ENCODE assay signal across 19 cellular contexts in the genomic region with DNA sequence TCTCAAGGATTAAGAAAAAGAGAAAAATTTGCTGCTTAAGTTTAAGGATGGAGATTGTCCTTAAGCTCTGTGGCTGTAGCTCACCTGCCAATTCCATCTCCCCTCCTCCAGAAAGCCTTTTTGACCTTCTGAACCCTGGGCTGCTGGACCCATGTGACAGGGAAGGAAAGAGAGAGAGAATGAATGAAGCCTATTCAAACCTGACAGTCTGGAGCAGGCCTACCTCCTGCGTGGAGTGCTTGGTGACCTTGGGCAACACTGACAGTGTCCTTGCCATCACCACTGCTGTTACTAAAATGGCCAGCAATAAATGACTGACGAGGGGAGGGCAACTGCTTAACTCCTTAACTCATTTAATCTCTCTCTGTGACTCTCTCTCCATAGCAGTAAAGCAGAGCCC.
"Had no signal": no experiment of that assay in that cellular context is flagged by ENCODE, and none has a peak within 500 bp of the region (broad histone marks: within the 10 kb centered on the region; RNA-seq: fewer than 3 reads in every experiment).

No MANE protein-coding gene starts in this region.

- H3K9me3 ChIP-seq: thoracic aorta had no signal

- H3K4me3 Mint-ChIP-seq: central memory CD8-positive, alpha-beta T cell; dendritic cell treated with granulocyte-macrophage colony-stimulating factor and Interleukin-4, amounts not matched to agents 40 ng/mL and 50 ng/mL, for 4 days; effector memory CD8-positive, alpha-beta T cell; naive thymus-derived CD4-positive, alpha-beta T cell had no signal

- H3K4me3 ChIP-seq: psoas muscle, stomach, thoracic aorta had no signal

- DNase-seq: effector memory CD8-positive, alpha-beta T cell; erythroblast; foreskin keratinocyte; kidney; left colon; mammary epithelial cell; naive thymus-derived CD4-positive, alpha-beta T cell; occipital lobe; retina; stimulated activated CD4-positive, alpha-beta T cell treated with anti-CD3 and anti-CD28 coated beads, Interleukin-12 subunit alpha, Interleukin-12 subunit beta, amount 100 ng/mL, for 4 hours; stimulated activated naive CD4-positive, alpha-beta T cell; stomach; substantia nigra had no signal

- H2AFZ ChIP-seq: parathyroid adenoma had no signal

- H3K27ac Mint-ChIP-seq: dendritic cell treated with granulocyte-macrophage colony-stimulating factor and Interleukin-4, amounts not matched to agents 40 ng/mL and 50 ng/mL, for 4 days; effector memory CD8-positive, alpha-beta T cell; naive thymus-derived CD4-positive, alpha-beta T cell; type B pancreatic cell had no signal

- H3K4me1 Mint-ChIP-seq: central memory CD8-positive, alpha-beta T cell; naive thymus-derived CD4-positive, alpha-beta T cell had no signal

- H3K9me3 Mint-ChIP-seq: central memory CD8-positive, alpha-beta T cell; effector memory CD8-positive, alpha-beta T cell had no signal

- H3K36me3 ChIP-seq: stomach, thoracic aorta had no signal

- H3K79me2 ChIP-seq: parathyroid adenoma had no signal

- H3K9ac ChIP-seq: parathyroid adenoma had no signal

- H3K4me1 ChIP-seq: foreskin keratinocyte, parathyroid adenoma, psoas muscle had no signal

- H3K36me3 Mint-ChIP-seq: naive thymus-derived CD4-positive, alpha-beta T cell had no signal

- H3K27ac ChIP-seq: foreskin keratinocyte, parathyroid adenoma, psoas muscle, stomach, thoracic aorta had no signal
